18 cellular contexts compared by ENCODE assay signal in genomic region chr15:77020348-77021087, GRCh38. TPM values are rescaled to one million over a fixed set of nuclear protein-coding genes. Genes with fewer than 3 reads are reported as not detected.
DNase-seq lines count a peak whose midpoint lies in the region; ATAC-seq, FAIRE-seq and TF ChIP-seq lines count a peak whose summit lies in the region.
"Had no signal": no experiment of that assay in that cellular context is flagged by ENCODE, and none has a peak within 500 bp of the region (broad histone marks: within the 10 kb centered on the region; RNA-seq: fewer than 3 reads in every experiment).

No MANE protein-coding gene starts in this region.

- TF ChIP-seq POLR2A in GM12878 (IDR thresholded peaks at IDR 0.05; ENCODE audit: low read depth, low read length), result no peak

- H3K27ac Mint-ChIP-seq in activated naive CD4-positive, alpha-beta T cell treated with anti-CD3 and anti-CD28 coated beads for 36 hours, result peak overlapping the region; percentile 100
- H3K27ac Mint-ChIP-seq in stimulated activated effector memory CD8-positive, alpha-beta T cell treated with anti-CD3 and anti-CD28 coated beads, Interleukin-12 subunit alpha, Interleukin-12 subunit beta, amount 100 ng/mL, for 72 hours, result peak overlapping the region; percentile 98
- H3K27ac Mint-ChIP-seq: HFFc6 had no signal

- CTCF ChIA-PET in activated naive CD4-positive, alpha-beta T cell treated with anti-CD3 and anti-CD28 coated beads for 36 hours (lab: Charles Lee), result interaction anchor here (1.7 to 6.4 kb wide), 3 partner anchors 15 to 47 kb away, joined by 4 to 85 read pairs (median 13); no protein-coding TSS in a partner anchor
- CTCF ChIA-PET in GM12878 (lab: Yijun Ruan, JAX), result interaction anchor here (1.1 to 17.4 kb wide), 10 partner anchors 6 to 79 kb away, joined by 3 to 483 read pairs (median 4); no protein-coding TSS in a partner anchor

- H3F3A ChIP-seq in MM.1S (ENCODE audit: insufficient read depth, low read length), result 0 out of 2 replicates have a peak, but pooled peaks cover 6% of the 10 kb centered on the region

- H3K4me2 ChIP-seq in MM.1S (ENCODE audit: low read depth, low read length), result no peak overlapping the region
- H3K4me2 ChIP-seq in GM12878 (ENCODE audit: control insufficient read depth, insufficient read depth), result no peak overlapping the region

- in situ Hi-C loops in GM12878 (cut with MboI), result no loop called here

- intact Hi-C loops in activated naive CD4-positive, alpha-beta T cell treated with anti-CD3 and anti-CD28 coated beads for 36 hours (cut with micrococcal nuclease), result loop anchor here (1.0 to 5.0 kb wide), 3 partner anchors 44 to 522 kb away; no protein-coding TSS in a partner anchor
- intact Hi-C loops in GM12878 (cut with micrococcal nuclease; ENCODE audit: unreplicated experiment), result no loop called here

- RAD21 ChIA-PET in GM12878 (lab: Charles Lee; ENCODE audit: unreplicated experiment), result interaction anchor here (1.1 to 15.5 kb wide), 10 partner anchors 10 to 477 kb away, joined by 3 to 259 read pairs (median 8); partner anchors contain the start of gene PSTPIP1

- no peaks in the 10 kb centered on the region for H3K9me3 ChIP-seq in MM.1S (replicated peaks; ENCODE audit: insufficient read depth, low read length)
- no peaks in the 10 kb centered on the region for H3K9me3 ChIP-seq in GM12878 (replicated peaks; ENCODE audit: control insufficient read depth, insufficient read depth, low read length)
- H3K9me3 ChIP-seq: right atrium auricular region, uterus had no signal

- peaks cover 25% of the 10 kb centered on the region for H3K4me1 ChIP-seq in MM.1S (ENCODE audit: low read length)
- peaks cover 39% of the 10 kb centered on the region for H3K4me1 ChIP-seq in GM12878 (ENCODE audit: control insufficient read depth, insufficient read depth, low read length)
- H3K4me1 ChIP-seq: uterus had no signal

- H2AFZ ChIP-seq in MM.1S (ENCODE audit: low read length), result 0 out of 2 replicates have a peak overlapping the region, but pooled peaks have one; percentile 8
- no peak overlapping the region for H2AFZ ChIP-seq in GM12878 (ENCODE audit: control insufficient read depth, low read depth, low read length)

- no peaks in the 10 kb centered on the region for H3K36me3 ChIP-seq in MM.1S (replicated peaks; ENCODE audit: insufficient read depth, low read length)
- no peaks in the 10 kb centered on the region for H3K36me3 ChIP-seq in GM12878 (ENCODE audit: control insufficient read depth in 2 of 2, insufficient read depth in 2 of 2, low read length in 1 of 2)
- H3K36me3 ChIP-seq: right atrium auricular region, uterus had no signal

- POLR2A ChIA-PET in GM12878 (lab: Charles Lee), result interaction anchor here (1.0 to 5.9 kb wide), 5 partner anchors 9 to 46 kb away, joined by 4 to 39 read pairs (median 10); no protein-coding TSS in a partner anchor

- WGBS in GM12878 (ENCODE audit: insufficient coverage, insufficient replicate concordance, low lambda C conversion rate, missing lambda C conversion rate), result 88% methylated on average over 5 of the region's 6 CpGs

- H3K36me3 Mint-ChIP-seq in activated naive CD4-positive, alpha-beta T cell treated with anti-CD3 and anti-CD28 coated beads for 36 hours (ENCODE audit: low read depth), result peaks cover 38% of the 10 kb centered on the region
- H3K36me3 Mint-ChIP-seq in stimulated activated effector memory CD8-positive, alpha-beta T cell treated with anti-CD3 and anti-CD28 coated beads, Interleukin-12 subunit alpha, Interleukin-12 subunit beta, amount 100 ng/mL, for 72 hours, result peaks cover 82% of the 10 kb centered on the region

- H3K9ac ChIP-seq in MM.1S (ENCODE audit: low read length), result no peak overlapping the region
- no peak overlapping the region for H3K9ac ChIP-seq in GM12878 (ENCODE audit: control insufficient read depth, insufficient read depth, low read length)

- peaks cover 82% of the 10 kb centered on the region for H3K4me1 Mint-ChIP-seq in activated naive CD4-positive, alpha-beta T cell treated with anti-CD3 and anti-CD28 coated beads for 36 hours (ENCODE audit: low read depth)
- H3K4me1 Mint-ChIP-seq in stimulated activated effector memory CD8-positive, alpha-beta T cell treated with anti-CD3 and anti-CD28 coated beads, Interleukin-12 subunit alpha, Interleukin-12 subunit beta, amount 100 ng/mL, for 72 hours, result peaks cover 92% of the 10 kb centered on the region

- H3K27ac ChIP-seq in MM.1S (ENCODE audit: low read length), result peak overlapping the region; percentile 56; the same call in 1 of the 2 replicates
- H3K27ac ChIP-seq in GM12878 (ENCODE audit: control insufficient read depth, insufficient read depth), result no peak overlapping the region
- H3K27ac ChIP-seq: right atrium auricular region, uterus had no signal

- no peaks in the 10 kb centered on the region for H3K9me3 Mint-ChIP-seq in activated naive CD4-positive, alpha-beta T cell treated with anti-CD3 and anti-CD28 coated beads for 36 hours
- H3K9me3 Mint-ChIP-seq in stimulated activated effector memory CD8-positive, alpha-beta T cell treated with anti-CD3 and anti-CD28 coated beads, Interleukin-12 subunit alpha, Interleukin-12 subunit beta, amount 100 ng/mL, for 72 hours, result no peaks in the 10 kb centered on the region
- H3K9me3 Mint-ChIP-seq: HFFc6 had no signal

- SMC1A ChIA-PET in GM12878 (lab: Charles Lee; ENCODE audit: uncharacterized antibody, unreplicated experiment), result interaction anchor here (1.2 to 22.2 kb wide), 11 partner anchors 10 to 167 kb away, joined by 3 to 375 read pairs (median 6); no protein-coding TSS in a partner anchor

- no TSS peak for BruUV-seq in GM12878 (replicated peaks; lab: Mats Ljungman, UMichigan)

- H3K4me3 ChIP-seq in MM.1S (ENCODE audit: low read length), result no peak overlapping the region
- no peak overlapping the region for H3K4me3 ChIP-seq in GM12878
- H3K4me3 ChIP-seq: right atrium auricular region, uterus had no signal

- no peak for TF ChIP-seq EP300 in GM12878 (IDR thresholded peaks at IDR 0.05; ENCODE audit: borderline replicate concordance in 1 of 2, control insufficient read depth in 1 of 2, low read depth in 2 of 2, low read length in 2 of 2)

- H3K9me2 ChIP-seq in MM.1S (replicated peaks; ENCODE audit: insufficient read depth, low read length), result no peaks in the 10 kb centered on the region

- DNase-seq in activated naive CD4-positive, alpha-beta T cell treated with anti-CD3 and anti-CD28 coated beads for 36 hours, result no peak
- no peak for DNase-seq in activated naive CD4-positive, alpha-beta T cell treated with Interleukin-2 at 50 U/mL for 16 hours
- DNase-seq in MM.1S, result no peak
- no peak for DNase-seq in GM12878 (ENCODE audit: low read depth, low spot score)
- DNase-seq in stimulated activated effector memory CD8-positive, alpha-beta T cell treated with anti-CD3 and anti-CD28 coated beads, Interleukin-12 subunit alpha, Interleukin-12 subunit beta, amount 100 ng/mL, for 72 hours (ENCODE audit: low spot score in 2 of 2), result no peak
- DNase-seq in hypothalamus (lab: John Stamatoyannopoulos, UW), result no peak
- DNase-seq in C1 segment of cervical spinal cord (lab: John Stamatoyannopoulos, UW), result no peak
- DNase-seq: anterior cingulate cortex, GDM1, HFFc6, NCI-H1694, NCI-H446, SHP77, substantia nigra, uterus had no signal

- ATAC-seq in GM12878 (no peak), GM21825 (IDR thresholded peaks at IDR 0.05; ENCODE audit: unreplicated experiment) (no peak)
- no peak for ATAC-seq in stimulated activated effector memory CD8-positive, alpha-beta T cell treated with anti-CD3 and anti-CD28 coated beads, Interleukin-12 subunit alpha, Interleukin-12 subunit beta, amount 100 ng/mL, for 72 hours

- H3K27me3 ChIP-seq in MM.1S (replicated peaks; ENCODE audit: insufficient read depth, low read length) (no peaks in the 10 kb centered on the region), GM12878 (replicated peaks in 1 of 2; ENCODE audit: control insufficient read depth in 2 of 2, insufficient read depth in 2 of 2, low read length in 1 of 2) (no peaks in the 10 kb centered on the region)
- H3K27me3 ChIP-seq: right atrium auricular region, uterus had no signal

- TF ChIP-seq CTCF in MM.1S (IDR thresholded peaks at IDR 0.05; ENCODE audit: low read length) (no peak), GM12878 (IDR thresholded peaks at IDR 0.05 in 2 of 3, conservative IDR thresholded peaks at IDR 0.05 in 1 of 3; ENCODE audit: control insufficient read depth in 2 of 3, extremely low read depth in 1 of 3, insufficient read depth in 1 of 3, low read depth in 3 of 3, low read length in 3 of 3) (no peak)

- H4K20me1 ChIP-seq in MM.1S (ENCODE audit: insufficient read depth, low read length) (no peaks in the 10 kb centered on the region), GM12878 (ENCODE audit: control insufficient read depth, insufficient read depth) (no peaks in the 10 kb centered on the region)

- H3K4me3 Mint-ChIP-seq in activated naive CD4-positive, alpha-beta T cell treated with anti-CD3 and anti-CD28 coated beads for 36 hours, result no peak overlapping the region
- peak overlapping the region; percentile 68 for H3K4me3 Mint-ChIP-seq in stimulated activated effector memory CD8-positive, alpha-beta T cell treated with anti-CD3 and anti-CD28 coated beads, Interleukin-12 subunit alpha, Interleukin-12 subunit beta, amount 100 ng/mL, for 72 hours
- H3K4me3 Mint-ChIP-seq: HFFc6 had no signal

- FAIRE-seq in GM12878 (lab: Jason Lieb, UNC), result no peak

- H3K27me3 Mint-ChIP-seq in activated naive CD4-positive, alpha-beta T cell treated with anti-CD3 and anti-CD28 coated beads for 36 hours (ENCODE audit: low read depth), result no peaks in the 10 kb centered on the region

- H3K79me2 ChIP-seq in MM.1S (ENCODE audit: low read length), result no peaks in the 10 kb centered on the region
- H3K79me2 ChIP-seq in GM12878 (ENCODE audit: control insufficient read depth, insufficient read depth, low read length), result no peaks in the 10 kb centered on the region

- TF ChIP-seq RAD21 in GM12878 (IDR thresholded peaks at IDR 0.05; ENCODE audit: insufficient read depth, low read depth, low read length), result no peak

RNA-seq across cellular contexts. Expression of gene PSTPIP1, which starts 25.6 kb away (rescaled TPM):
- total RNA-seq in activated naive CD4-positive, alpha-beta T cell treated with anti-CD3 and anti-CD28 coated beads for 36 hours, result 100 to 1,000 TPM in 1 of 2 experiments, 10 to 100 TPM in 1; 94.2 to 102 TPM
- 1.4 and 1.9 TPM in 2 replicates for total RNA-seq in GM12878 (2013; cell fraction: nucleolus; rRNA removed)
- total RNA-seq in GM12878 (2014; rRNA removed), result 20.1 and 22.6 TPM in 2 replicates
- total RNA-seq in GM12878 (2014; rRNA removed; fragmentation: Illumina TruSeq; extraction: Trizol), result 11.2 and 12.0 TPM in 2 replicates
- 28.6 and 29.3 TPM in 2 replicates for total RNA-seq in GM12878 (2021)
- 4.1 TPM for polyA plus RNA-seq in GM12878 (2011; ENCODE audit: low read depth)
- 2.4 and 3.9 TPM in 2 replicates for polyA plus RNA-seq in GM12878 (2011; rRNA removed)
- 5.2 and 7.5 TPM in 2 replicates for polyA plus RNA-seq in GM12878 (2011; cell fraction: cytosol; rRNA removed)
- 20.8 and 25.0 TPM in 2 replicates for polyA plus RNA-seq in GM12878 (2011; cell fraction: nucleus; rRNA removed)
- polyA plus RNA-seq in GM12878 (2012), result 9.7 and 13.0 TPM in 2 replicates
- 1.8 and 8.8 TPM in 2 replicates for polyA plus RNA-seq in GM12878 (2014; fragmentation: Illumina TruSeq; extraction: Trizol)
- polyA plus RNA-seq in GM12878 (2014; fragmentation: Nextera tagmentation; extraction: Ambion mirVana), result 1 to 10 TPM in 1 of 2 experiments, under 1 TPM in 1; 0.50 to 5.7 TPM
- 23.8 and 23.9 TPM in 2 replicates for polyA plus RNA-seq in GM12878 (2014; rRNA removed)
- 10 to 100 TPM; 17.8 to 19.0 TPM for polyA plus RNA-seq in GM12878 (2016; fragmentation: Nextera tagmentation; extraction: Ambion mirVana)
- polyA minus RNA-seq in GM12878 (2011; rRNA and poly(A)+ RNA removed), result 1.3 and 3.0 TPM in 2 replicates
- 1.5 and 3.3 TPM in 2 replicates for polyA minus RNA-seq in GM12878 (2011; cell fraction: cytosol; rRNA and poly(A)+ RNA removed)
- 6.8 and 11.0 TPM in 2 replicates for polyA minus RNA-seq in GM12878 (2011; cell fraction: nucleus; rRNA and poly(A)+ RNA removed)
- total RNA-seq: kidney epithelial cell had no signal

RNA-seq across cellular contexts. Expression of gene TSPAN3, which starts 50.4 kb away (rescaled TPM):
- total RNA-seq in activated naive CD4-positive, alpha-beta T cell treated with anti-CD3 and anti-CD28 coated beads for 36 hours, result 10 to 100 TPM; 21.9 to 24.9 TPM
- 32.5 and 33.4 TPM in 2 replicates for total RNA-seq in GM12878 (2013; cell fraction: nucleolus; rRNA removed)
- total RNA-seq in GM12878 (2014; rRNA removed), result 59.0 and 63.0 TPM in 2 replicates
- total RNA-seq in GM12878 (2014; rRNA removed; fragmentation: Illumina TruSeq; extraction: Trizol), result 52.8 and 55.4 TPM in 2 replicates
- 51.2 and 52.6 TPM in 2 replicates for total RNA-seq in GM12878 (2021)
- 42.9 TPM for polyA plus RNA-seq in GM12878 (2011; ENCODE audit: low read depth)
- polyA plus RNA-seq in GM12878 (2011; rRNA removed), result 45.2 and 48.8 TPM in 2 replicates
- 44.9 and 46.4 TPM in 2 replicates for polyA plus RNA-seq in GM12878 (2011; cell fraction: cytosol; rRNA removed)
- 26.2 and 30.1 TPM in 2 replicates for polyA plus RNA-seq in GM12878 (2011; cell fraction: nucleus; rRNA removed)
- polyA plus RNA-seq in GM12878 (2012), result 50.0 and 53.4 TPM in 2 replicates
- polyA plus RNA-seq in GM12878 (2014; fragmentation: Illumina TruSeq; extraction: Trizol), result 60.4 and 78.2 TPM in 2 replicates
- 10 to 100 TPM; 18.9 to 31.7 TPM for polyA plus RNA-seq in GM12878 (2014; fragmentation: Nextera tagmentation; extraction: Ambion mirVana)
- 59.4 and 64.0 TPM in 2 replicates for polyA plus RNA-seq in GM12878 (2014; rRNA removed)
- 100 to 1,000 TPM; 103 to 114 TPM for polyA plus RNA-seq in GM12878 (2016; fragmentation: Nextera tagmentation; extraction: Ambion mirVana)
- 47.9 and 57.2 TPM in 2 replicates for polyA minus RNA-seq in GM12878 (2011; rRNA and poly(A)+ RNA removed)
- 13.8 and 18.6 TPM in 2 replicates for polyA minus RNA-seq in GM12878 (2011; cell fraction: cytosol; rRNA and poly(A)+ RNA removed)
- polyA minus RNA-seq in GM12878 (2011; cell fraction: nucleus; rRNA and poly(A)+ RNA removed), result 6.3 and 13.0 TPM in 2 replicates
